In genomic region chr2:127356531-127356930, GRCh38 we compare ENCODE assay signal across 25 cellular contexts.
"Had no signal": no experiment of that assay in that cellular context is flagged by ENCODE, and none has a peak within 500 bp of the region (broad histone marks: within the 10 kb centered on the region; RNA-seq: fewer than 3 reads in every experiment).

No MANE protein-coding gene starts in this region.

- H3K36me3 ChIP-seq: gastrocnemius medialis, lower lobe of right lung, sigmoid colon, stomach, thyroid gland, vagina had no signal

- H3K9me3 Mint-ChIP-seq: natural killer cell treated with Interleukin-12 subunit alpha and Interleukin-12 subunit beta and Interleukin-15 and Interleukin-18, amount 100 ng/mL, for 72 hours; stimulated activated effector memory CD8-positive, alpha-beta T cell treated with anti-CD3 and anti-CD28 coated beads, Interleukin-12 subunit alpha, Interleukin-12 subunit beta, amount 100 ng/mL, for 72 hours had no signal

- ATAC-seq: gastrocnemius medialis; left ventricle myocardium superior; lower lobe of right lung; mucosa of descending colon; natural killer cell treated with Interleukin-12 subunit alpha and Interleukin-12 subunit beta and Interleukin-15 and Interleukin-18, amount 100 ng/mL, for 72 hours; psoas muscle; right cardiac atrium; stimulated activated effector memory CD8-positive, alpha-beta T cell treated with anti-CD3 and anti-CD28 coated beads, Interleukin-12 subunit alpha, Interleukin-12 subunit beta, amount 100 ng/mL, for 72 hours had no signal

- H3K27me3 Mint-ChIP-seq: naive B cell; natural killer cell treated with Interleukin-12 subunit alpha and Interleukin-12 subunit beta and Interleukin-15 and Interleukin-18, amount 100 ng/mL, for 72 hours had no signal

- H3K27ac ChIP-seq: gastrocnemius medialis, lower lobe of right lung, parathyroid adenoma, psoas muscle, sigmoid colon, stomach, thyroid gland, vagina had no signal

- DNase-seq: cortex of kidney; effector CD4-positive, alpha-beta T cell; gastrocnemius medialis; head of caudate nucleus; left ventricle myocardium superior; lower lobe of right lung; mesenchymal stem cell; mucosa of descending colon; naive B cell; psoas muscle; right cardiac atrium; sigmoid colon; stimulated activated CD4-positive, alpha-beta T cell treated with anti-CD3 and anti-CD28 coated beads, Interleukin-2, amount 100 ng/mL, for 24 hours; stimulated activated CD4-positive, alpha-beta T cell treated with anti-CD3 and anti-CD28 coated beads, Interleukin-4, amount 100 ng/mL, for 24 hours; stimulated activated naive CD4-positive, alpha-beta T cell treated with Interleukin-2 at 50 U/mL for 16 hours; stomach; thyroid gland; trophoblast cell had no signal

- H3K9ac ChIP-seq: parathyroid adenoma had no signal

- H3K27ac Mint-ChIP-seq: mesothelial cell of epicardium; natural killer cell treated with Interleukin-12 subunit alpha and Interleukin-12 subunit beta and Interleukin-15 and Interleukin-18, amount 100 ng/mL, for 72 hours; stimulated activated effector memory CD8-positive, alpha-beta T cell treated with anti-CD3 and anti-CD28 coated beads, Interleukin-12 subunit alpha, Interleukin-12 subunit beta, amount 100 ng/mL, for 72 hours had no signal

- H3K27me3 ChIP-seq: gastrocnemius medialis, neutrophil, sigmoid colon, stomach, thyroid gland, vagina had no signal

- H3K4me3 ChIP-seq: gastrocnemius medialis, lower lobe of right lung, mucosa of descending colon, psoas muscle, sigmoid colon, stomach, thyroid gland, vagina had no signal

- H3K36me3 Mint-ChIP-seq: natural killer cell treated with Interleukin-12 subunit alpha and Interleukin-12 subunit beta and Interleukin-15 and Interleukin-18, amount 100 ng/mL, for 72 hours; stimulated activated effector memory CD8-positive, alpha-beta T cell treated with anti-CD3 and anti-CD28 coated beads, Interleukin-12 subunit alpha, Interleukin-12 subunit beta, amount 100 ng/mL, for 72 hours had no signal

- H3K4me3 Mint-ChIP-seq: mesothelial cell of epicardium; naive B cell; natural killer cell treated with Interleukin-12 subunit alpha and Interleukin-12 subunit beta and Interleukin-15 and Interleukin-18, amount 100 ng/mL, for 72 hours; neural crest cell; stimulated activated effector memory CD8-positive, alpha-beta T cell treated with anti-CD3 and anti-CD28 coated beads, Interleukin-12 subunit alpha, Interleukin-12 subunit beta, amount 100 ng/mL, for 72 hours had no signal

- H3K9me3 ChIP-seq: gastrocnemius medialis, lower lobe of right lung, mucosa of descending colon, neutrophil, psoas muscle, sigmoid colon, stomach, thyroid gland, vagina had no signal

- H2AFZ ChIP-seq: parathyroid adenoma had no signal
